21 cellular contexts compared by ENCODE assay signal in genomic region chr15:53627279-53627678, GRCh38.
DNase-seq lines count a peak whose midpoint lies in the region; ATAC-seq, FAIRE-seq and TF ChIP-seq lines count a peak whose summit lies in the region.
"Had no signal": no experiment of that assay in that cellular context is flagged by ENCODE, and none has a peak within 500 bp of the region (broad histone marks: within the 10 kb centered on the region; RNA-seq: fewer than 3 reads in every experiment).

No MANE protein-coding gene starts in this region.

- 28% methylated on average over 3 of the region's 3 CpGs for WGBS in A549 (ENCODE audit: missing lambda C conversion rate)
- no CpG with 5 or more reads among the region's 3 CpGs for WGBS in IMR-90 (ENCODE audit: extremely low coverage in 2 of 2, insufficient read length in 1 of 2), 2 experiments

- CTCF ChIA-PET in A549 (lab: Yijun Ruan, JAX) (interaction anchor here (1.2 to 1.5 kb wide), 2 partner anchors 21 to 41 kb away, joined by 3 read pairs; no protein-coding TSS in a partner anchor), IMR-90 (lab: Yijun Ruan, JAX) (no interaction called here)
- CTCF ChIA-PET in activated CD8-positive, alpha-beta T cell treated with anti-CD3 and anti-CD28 coated beads, Interleukin-2, amount 10 ng/mL, durations not matched to agents 7 days and 5 days (lab: Charles Lee), result no interaction called here

- in situ Hi-C loops in IMR-90 (cut with MboI; ENCODE audit: low sequenced_read_pairs), result no loop called here
- in situ Hi-C loops in astrocyte of the spinal cord (cut with HindIII; ENCODE audit: low sequenced_read_pairs), result no loop called here

- H2BK120ac ChIP-seq in IMR-90 (ENCODE audit: low read depth, low read length), result no peak overlapping the region

- no peak overlapping the region for H2BK5ac ChIP-seq in IMR-90 (ENCODE audit: low read depth, low read length, poor library complexity, severe bottlenecking)

- peak in 1 of 2 experiments; percentile 24; a peak in 1 of 6 replicates for ATAC-seq in A549
- ATAC-seq in IMR-90 (ENCODE audit: low read depth), result no peak
- ATAC-seq in activated CD8-positive, alpha-beta T cell treated with anti-CD3 and anti-CD28 coated beads, Interleukin-2, amount 10 ng/mL, durations not matched to agents 7 days and 5 days, result no peak
- ATAC-seq: CD8-positive, alpha-beta T cell; GM12878 had no signal

- no peak for FAIRE-seq in A549 (lab: Jason Lieb, UNC)
- FAIRE-seq: GM12878, GM19239, H1 had no signal

- H2BK15ac ChIP-seq in IMR-90 (ENCODE audit: low read depth, low read length), result no peak overlapping the region

- H3K27me3 ChIP-seq in IMR-90 (ENCODE audit: control insufficient read depth, insufficient read depth, low read length) (no peaks in the 10 kb centered on the region), neural progenitor cell (no peaks in the 10 kb centered on the region)
- H3K27me3 ChIP-seq: BLaER1 had no signal

- no peak for TF ChIP-seq RAD21 in A549 (conservative IDR thresholded peaks at IDR 0.05 in 1 of 2, IDR thresholded peaks at IDR 0.05 in 1 of 2)
- no peak for TF ChIP-seq RAD21 in IMR-90 (IDR thresholded peaks at IDR 0.05; ENCODE audit: low read length)

- H3K4me3 ChIP-seq in A549, result no peak overlapping the region
- H3K4me3 ChIP-seq in IMR-90 (ENCODE audit: insufficient read depth, low read depth, low read length), result no peak overlapping the region
- no peak overlapping the region for H3K4me3 ChIP-seq in astrocyte of the spinal cord (ENCODE audit: low read depth, low read length)
- no peak overlapping the region for H3K4me3 ChIP-seq in neural progenitor cell
- H3K4me3 ChIP-seq: BLaER1, GM12878, GM23248 had no signal

- H3K27ac ChIP-seq in A549, result no peak overlapping the region; a peak in 2 of 6 replicates
- no peak overlapping the region for H3K27ac ChIP-seq in IMR-90 (ENCODE audit: insufficient read depth, low read length)
- H3K27ac ChIP-seq in neural progenitor cell, result peak overlapping the region; percentile 93
- H3K27ac ChIP-seq: BLaER1, C4-2B, GM23248 had no signal

- peaks cover 23% of the 10 kb centered on the region; the same call in 2 of the 3 replicates for H3K4me1 ChIP-seq in A549
- H3K4me1 ChIP-seq in IMR-90 (ENCODE audit: control insufficient read depth, insufficient read depth, low read length), result no peaks in the 10 kb centered on the region
- peaks cover 28% of the 10 kb centered on the region for H3K4me1 ChIP-seq in neural progenitor cell
- H3K4me1 ChIP-seq: BLaER1, Caco-2 had no signal

- H4K5ac ChIP-seq in IMR-90 (ENCODE audit: low read depth, low read length), result no peak overlapping the region

- H3K23ac ChIP-seq in IMR-90 (ENCODE audit: low read depth, low read length), result no peak overlapping the region

- no peak overlapping the region for H4K91ac ChIP-seq in IMR-90 (ENCODE audit: insufficient read depth, low read depth, low read length)

- H3K18ac ChIP-seq in IMR-90 (ENCODE audit: low read depth, low read length), result no peak overlapping the region

- no peak overlapping the region for H3K4me3 Mint-ChIP-seq in neural progenitor cell
- no peak overlapping the region for H3K4me3 Mint-ChIP-seq in activated CD8-positive, alpha-beta T cell treated with anti-CD3 and anti-CD28 coated beads, Interleukin-2, amount 10 ng/mL, durations not matched to agents 7 days and 5 days
- H3K4me3 Mint-ChIP-seq: B cell; CD4-positive, CD25-positive, alpha-beta regulatory T cell; CD8-positive, alpha-beta T cell had no signal

- no peak overlapping the region for H3K14ac ChIP-seq in IMR-90 (replicated peaks; ENCODE audit: low read depth, low read length)

- peaks cover 45% of the 10 kb centered on the region for H3K9me3 Mint-ChIP-seq in neural progenitor cell
- no peaks in the 10 kb centered on the region for H3K9me3 Mint-ChIP-seq in activated CD8-positive, alpha-beta T cell treated with anti-CD3 and anti-CD28 coated beads, Interleukin-2, amount 10 ng/mL, durations not matched to agents 7 days and 5 days (ENCODE audit: insufficient read depth)

- H3K9ac ChIP-seq in IMR-90 (ENCODE audit: low read depth, low read length), result no peak overlapping the region
- H3K9ac ChIP-seq in neural progenitor cell, result no peak overlapping the region
- H3K9ac ChIP-seq: BLaER1, GM23248 had no signal

- BruUV-seq in IMR-90 (replicated peaks; lab: Mats Ljungman, UMichigan), result no TSS peak

- no peaks in the 10 kb centered on the region for H3K9me1 ChIP-seq in IMR-90 (ENCODE audit: insufficient read depth, low read length)

- H3K36me3 ChIP-seq in IMR-90 (ENCODE audit: control insufficient read depth, insufficient read depth, low read length), result no peaks in the 10 kb centered on the region
- no peaks in the 10 kb centered on the region for H3K36me3 ChIP-seq in neural progenitor cell
- H3K36me3 ChIP-seq: BLaER1 had no signal

- H2AK9ac ChIP-seq in IMR-90 (replicated peaks; ENCODE audit: low read depth, low read length, poor library complexity), result no peak overlapping the region

- H3K79me1 ChIP-seq in IMR-90 (ENCODE audit: low read depth in 1 of 2, low read length in 2 of 2), result no peaks in the 10 kb centered on the region

- H3K9me3 ChIP-seq in A549 (peaks cover 6% of the 10 kb centered on the region), IMR-90 (ENCODE audit: control insufficient read depth, insufficient read depth, low read length) (peaks cover 11% of the 10 kb centered on the region), neural progenitor cell (ENCODE audit: low read depth) (peaks cover 3% of the 10 kb centered on the region)
- H3K9me3 ChIP-seq: Caco-2 had no signal

- no peak overlapping the region for H3K56ac ChIP-seq in IMR-90 (ENCODE audit: extremely low read depth, insufficient read depth, low read length)

- TF ChIP-seq CTCF in A549 (IDR thresholded peaks at IDR 0.05), result no peak
- no peak for TF ChIP-seq CTCF in IMR-90 (conservative IDR thresholded peaks at IDR 0.05; ENCODE audit: low read depth, low read length)
- no peak for TF ChIP-seq CTCF in astrocyte of the spinal cord (IDR thresholded peaks at IDR 0.05; ENCODE audit: low read depth, low read length)
- TF ChIP-seq CTCF in neural progenitor cell (IDR thresholded peaks at IDR 0.05), result no peak

- no peaks in the 10 kb centered on the region for H3K27me3 Mint-ChIP-seq in neural progenitor cell (ENCODE audit: insufficient read depth, low read depth)
- H3K27me3 Mint-ChIP-seq in activated CD8-positive, alpha-beta T cell treated with anti-CD3 and anti-CD28 coated beads, Interleukin-2, amount 10 ng/mL, durations not matched to agents 7 days and 5 days (ENCODE audit: low read depth), result no peaks in the 10 kb centered on the region
- H3K27me3 Mint-ChIP-seq: B cell had no signal

- no peak overlapping the region for H4K8ac ChIP-seq in IMR-90 (ENCODE audit: low read depth in 2 of 2, low read length in 2 of 2)

- H3K4me2 ChIP-seq in A549 (no peak overlapping the region; the same call in 2 of the 3 replicates), IMR-90 (ENCODE audit: low read depth, low read length) (no peak overlapping the region), neural progenitor cell (no peak overlapping the region)
- H3K4me2 ChIP-seq: BLaER1 had no signal

- TF ChIP-seq POLR2A in A549 (IDR thresholded peaks at IDR 0.05; ENCODE audit: low read length), result no peak
- no peak for TF ChIP-seq POLR2A in IMR-90 (IDR thresholded peaks at IDR 0.05; ENCODE audit: low read depth, low read length)

- no peak overlapping the region for H2AK5ac ChIP-seq in IMR-90 (ENCODE audit: low read depth, low read length)

- DNase-seq in A549 (ENCODE audit: low read depth in 1 of 2, low spot score in 1 of 2), result no peak
- DNase-seq in IMR-90, result no peak
- DNase-seq in astrocyte of the spinal cord (ENCODE audit: low read depth, low spot score), result peak; percentile 4
- DNase-seq in neural progenitor cell (ENCODE audit: low spot score), result no peak
- DNase-seq in NK-92 treated with Interleukin-12 subunit alpha and Interleukin-12 subunit beta, amount 100 ng/mL, for 24 hours (lab: John Stamatoyannopoulos, UW), result no peak
- no peak for DNase-seq in activated CD8-positive, alpha-beta T cell treated with anti-CD3 and anti-CD28 coated beads, Interleukin-2, amount 10 ng/mL, durations not matched to agents 7 days and 5 days
- DNase-seq: Caco-2; CD4-positive, CD25-positive, alpha-beta regulatory T cell; CD8-positive, alpha-beta T cell; DMS79; EL; GDM1; GM23248; H7; HCEC 1CT had no signal

- H3K79me2 ChIP-seq in neural progenitor cell (ENCODE audit: low read depth), result no peaks in the 10 kb centered on the region

- peaks cover 16% of the 10 kb centered on the region for H3K4me1 Mint-ChIP-seq in neural progenitor cell
- no peaks in the 10 kb centered on the region for H3K4me1 Mint-ChIP-seq in activated CD8-positive, alpha-beta T cell treated with anti-CD3 and anti-CD28 coated beads, Interleukin-2, amount 10 ng/mL, durations not matched to agents 7 days and 5 days (ENCODE audit: low read depth)
- H3K4me1 Mint-ChIP-seq: B cell; CD4-positive, CD25-positive, alpha-beta regulatory T cell had no signal

- dilution Hi-C loops in IMR-90 (cut with HindIII; ENCODE audit: low sequenced_read_pairs, unreplicated experiment), result no loop called here

- no peak overlapping the region for H3K27ac Mint-ChIP-seq in neural progenitor cell
- no peak overlapping the region for H3K27ac Mint-ChIP-seq in activated CD8-positive, alpha-beta T cell treated with anti-CD3 and anti-CD28 coated beads, Interleukin-2, amount 10 ng/mL, durations not matched to agents 7 days and 5 days
- H3K27ac Mint-ChIP-seq: B cell; CD4-positive, CD25-positive, alpha-beta regulatory T cell; CD8-positive, alpha-beta T cell had no signal

- H3K4ac ChIP-seq in IMR-90 (ENCODE audit: low read depth, low read length), result no peak overlapping the region

- H2AFZ ChIP-seq in IMR-90 (replicated peaks; ENCODE audit: low read length, poor library complexity) (no peak overlapping the region), neural progenitor cell (replicated peaks) (no peak overlapping the region)
- H2AFZ ChIP-seq: GM23248 had no signal

- POLR2A ChIA-PET in A549 (lab: Yijun Ruan, JAX) (no interaction called here), IMR-90 (lab: Charles Lee; ENCODE audit: unreplicated experiment) (no interaction called here)
- POLR2A ChIA-PET in activated CD8-positive, alpha-beta T cell treated with anti-CD3 and anti-CD28 coated beads, Interleukin-2, amount 10 ng/mL, durations not matched to agents 7 days and 5 days (lab: Charles Lee), result no interaction called here

- intact Hi-C loops in IMR-90 (cut with micrococcal nuclease), result no loop called here

- H3F3A ChIP-seq in neural progenitor cell (ENCODE audit: low read depth), result peaks cover 28% of the 10 kb centered on the region

- no peaks in the 10 kb centered on the region for H4K20me1 ChIP-seq in IMR-90 (ENCODE audit: insufficient read depth, low read length)
- H4K20me1 ChIP-seq in neural progenitor cell (ENCODE audit: low read depth), result no peaks in the 10 kb centered on the region
- H4K20me1 ChIP-seq: BLaER1 had no signal

- H3K36me3 Mint-ChIP-seq in neural progenitor cell, result peaks cover 14% of the 10 kb centered on the region
- no peaks in the 10 kb centered on the region for H3K36me3 Mint-ChIP-seq in activated CD8-positive, alpha-beta T cell treated with anti-CD3 and anti-CD28 coated beads, Interleukin-2, amount 10 ng/mL, durations not matched to agents 7 days and 5 days (ENCODE audit: low read depth)
- H3K36me3 Mint-ChIP-seq: CD4-positive, CD25-positive, alpha-beta regulatory T cell; CD8-positive, alpha-beta T cell had no signal

- no peak for TF ChIP-seq EP300 in A549 (IDR thresholded peaks at IDR 0.05)

- H2BK20ac ChIP-seq in IMR-90 (ENCODE audit: low read depth, low read length), result no peak overlapping the region

TF ChIP-seq in A549, 52 proteins besides CTCF, POLR2A, EP300 and RAD21 (continues in another document):
- no peak for TF ChIP-seq EHF (CRISPR knock-in tag; IDR thresholded peaks at IDR 0.05)
